ENCODE assay signal across 17 cellular contexts in genomic region chr10:61163403-61163802, GRCh38.
DNase-seq lines count a peak whose midpoint lies in the region; ATAC-seq and TF ChIP-seq lines count a peak whose summit lies in the region.
"Had no signal": no experiment of that assay in that cellular context is flagged by ENCODE, and none has a peak within 500 bp of the region (broad histone marks: within the 10 kb centered on the region; RNA-seq: fewer than 3 reads in every experiment).

No MANE protein-coding gene starts in this region.

- H3K36me3 ChIP-seq in IMR-90 (ENCODE audit: control insufficient read depth, insufficient read depth, low read length) = no peaks in the 10 kb centered on the region
- H3K36me3 ChIP-seq in mammary epithelial cell (ENCODE audit: insufficient read depth, low read length) = no peaks in the 10 kb centered on the region
- no peaks in the 10 kb centered on the region for H3K36me3 ChIP-seq in psoas muscle (ENCODE audit: insufficient read depth in 1 of 2, low read depth in 1 of 2)
- H3K36me3 ChIP-seq in aorta (ENCODE audit: control insufficient read depth in 1 of 2, insufficient read depth in 2 of 2, low read length in 1 of 2) = no peaks in the 10 kb centered on the region
- H3K36me3 ChIP-seq: BE2C had no signal

- no peak overlapping the region for H3K18ac ChIP-seq in IMR-90 (ENCODE audit: low read depth, low read length)

- no peak overlapping the region for H2AK9ac ChIP-seq in IMR-90 (replicated peaks; ENCODE audit: low read depth, low read length, poor library complexity)

- H3K27me3 ChIP-seq in IMR-90 (ENCODE audit: control insufficient read depth, insufficient read depth, low read length) (no peaks in the 10 kb centered on the region), mammary epithelial cell (ENCODE audit: insufficient read depth, low read length) (no peaks in the 10 kb centered on the region), psoas muscle (ENCODE audit: insufficient read depth in 3 of 3, low read length in 2 of 3) (no peaks in the 10 kb centered on the region), dorsolateral prefrontal cortex (no peaks in the 10 kb centered on the region), aorta (ENCODE audit: control insufficient read depth in 1 of 2, insufficient read depth in 2 of 2, low read length in 1 of 2) (no peaks in the 10 kb centered on the region)
- H3K27me3 ChIP-seq: BE2C had no signal

- no CpG with 5 or more reads among the region's 7 CpGs for WGBS in IMR-90 (ENCODE audit: extremely low coverage in 2 of 2, insufficient read length in 1 of 2), 2 experiments
- 85% methylated on average over 7 of the region's 7 CpGs for WGBS in mammary epithelial cell (ENCODE audit: low coverage, missing lambda C conversion rate)
- whole genome bisulfite sequencing in psoas muscle, 3 donors = 30 to 46% (median 32%) methylated on average over 7 of the region's 7 CpGs
- WGBS in aorta, 2 donors = 96% methylated on average over 7 of the region's 7 CpGs

- H3K79me1 ChIP-seq in IMR-90 (ENCODE audit: low read depth in 1 of 2, low read length in 2 of 2) = no peaks in the 10 kb centered on the region

- DNase-seq in IMR-90 (no peak), NCI-H69 (lab: John Stamatoyannopoulos, UW) (peak; percentile 18), mammary epithelial cell (peak; percentile 1), psoas muscle (no peak), hepatic stellate cell (ENCODE audit: low spot score) (no peak), dorsolateral prefrontal cortex (no peak), aorta (no peak)
- DNase-seq: BE2C, EL, GF-D8, Karpas-422, NCI-H1694 treated with DMSO at 0.1 percent for 48 hours, NCI-H2081 treated with DMSO at 0.1 percent for 48 hours, NCI-H226, NCI-H510A treated with DMSO at 0.1 percent for 48 hours, OCI-M1, Right ventricle myocardium superior had no signal

- H3K4me3 ChIP-seq in IMR-90 (ENCODE audit: insufficient read depth, low read depth, low read length) = no peak overlapping the region
- H3K4me3 ChIP-seq in mammary epithelial cell (replicated peaks in 1 of 3; ENCODE audit: insufficient read depth in 1 of 3, low read depth in 2 of 3, low read length in 3 of 3) = no peak overlapping the region
- H3K4me3 ChIP-seq in psoas muscle = peak overlapping the region; percentile 19
- no peak overlapping the region for H3K4me3 ChIP-seq in dorsolateral prefrontal cortex
- H3K4me3 ChIP-seq in aorta (ENCODE audit: low read length in 2 of 2) = no peak overlapping the region

- no peak overlapping the region for H2BK20ac ChIP-seq in IMR-90 (ENCODE audit: low read depth, low read length)

- H2BK5ac ChIP-seq in IMR-90 (ENCODE audit: low read depth, low read length, poor library complexity, severe bottlenecking) = no peak overlapping the region

- no peak overlapping the region for H3K9ac ChIP-seq in IMR-90 (ENCODE audit: low read depth, low read length)
- no peak overlapping the region for H3K9ac ChIP-seq in mammary epithelial cell (ENCODE audit: insufficient read depth, low read length)

- H4K20me1 ChIP-seq in IMR-90 (ENCODE audit: insufficient read depth, low read length) (no peaks in the 10 kb centered on the region), mammary epithelial cell (ENCODE audit: insufficient read depth, low read length) (no peaks in the 10 kb centered on the region)

- no peak overlapping the region for H4K91ac ChIP-seq in IMR-90 (ENCODE audit: insufficient read depth, low read depth, low read length)

- TF ChIP-seq CTCF in IMR-90 (conservative IDR thresholded peaks at IDR 0.05; ENCODE audit: low read depth, low read length) (no peak), mammary epithelial cell (conservative IDR thresholded peaks at IDR 0.05 in 1 of 2, IDR thresholded peaks at IDR 0.05 in 1 of 2; ENCODE audit: extremely low read depth in 1 of 2, insufficient read depth in 1 of 2, low read depth in 1 of 2, low read length in 2 of 2) (no peak), psoas muscle (IDR thresholded peaks at IDR 0.05) (no peak), dorsolateral prefrontal cortex (IDR thresholded peaks at IDR 0.05 in 54 of 56, conservative IDR thresholded peaks at IDR 0.05 in 2 of 56; ENCODE audit: low read depth in 1 of 56, partially characterized antibody in 56 of 56) (no peak)

- H3K56ac ChIP-seq in IMR-90 (ENCODE audit: extremely low read depth, insufficient read depth, low read length) = no peak overlapping the region

- dilution Hi-C loops in IMR-90 (cut with HindIII; ENCODE audit: low sequenced_read_pairs, unreplicated experiment) (no loop called here), mammary epithelial cell (cut with HindIII; ENCODE audit: low sequenced_read_pairs) (no loop called here)

- no peak overlapping the region for H2BK120ac ChIP-seq in IMR-90 (ENCODE audit: low read depth, low read length)

- no peak overlapping the region for H3K23ac ChIP-seq in IMR-90 (ENCODE audit: low read depth, low read length)

- H3K4me2 ChIP-seq in IMR-90 (ENCODE audit: low read depth, low read length) (no peak overlapping the region), mammary epithelial cell (ENCODE audit: insufficient read depth, low read depth, low read length) (no peak overlapping the region)

- in situ Hi-C loops in IMR-90 (cut with MboI; ENCODE audit: low sequenced_read_pairs) = no loop called here
- in situ Hi-C loops in mammary epithelial cell (cut with MboI; ENCODE audit: low sequenced_read_pairs in 2 of 2) = no loop called here

- H4K8ac ChIP-seq in IMR-90 (ENCODE audit: low read depth in 2 of 2, low read length in 2 of 2) = no peak overlapping the region

- H3K4me1 ChIP-seq in IMR-90 (ENCODE audit: control insufficient read depth, insufficient read depth, low read length) (peaks cover 5% of the 10 kb centered on the region), mammary epithelial cell (ENCODE audit: insufficient read depth, low read length) (no peaks in the 10 kb centered on the region), psoas muscle (peaks cover 31% of the 10 kb centered on the region), aorta (ENCODE audit: control insufficient read depth in 1 of 2, insufficient read depth in 2 of 2, low read length in 2 of 2) (peaks cover 2 to 4% of the 10 kb centered on the region in 2 donors)
- H3K4me1 ChIP-seq: BE2C had no signal

- intact Hi-C loops in IMR-90 (cut with micrococcal nuclease) = no loop called here
- intact Hi-C loops in mammary epithelial cell (cut with micrococcal nuclease) = no loop called here
- intact Hi-C loops in psoas muscle (cut with DNase I) = loop anchor here (5.0 to 10.0 kb wide), 2 partner anchors 34 to 279 kb away; no protein-coding TSS in a partner anchor
- intact Hi-C loops in dorsolateral prefrontal cortex (cut with DNase I) = no loop called here
- intact Hi-C loops in aorta (cut with DNase I) = no loop called here

- H3K4ac ChIP-seq in IMR-90 (ENCODE audit: low read depth, low read length) = no peak overlapping the region

- no peak for ATAC-seq in IMR-90 (ENCODE audit: low read depth)
- peak; percentile 79 to 89 (median 88) for ATAC-seq in psoas muscle
- no peak for ATAC-seq in aorta (ENCODE audit: low FRiP score)

- BruUV-seq in IMR-90 (replicated peaks; lab: Mats Ljungman, UMichigan) (no TSS peak), mammary epithelial cell (replicated peaks; lab: Mats Ljungman, UMichigan) (no TSS peak)

- CTCF ChIA-PET in IMR-90 (lab: Yijun Ruan, JAX) = no interaction called here
- CTCF ChIA-PET in mammary epithelial cell (lab: Charles Lee; ENCODE audit: low non-redundant PET) = no interaction called here

- H3K79me2 ChIP-seq in mammary epithelial cell (ENCODE audit: insufficient read depth, low read length) = no peaks in the 10 kb centered on the region

- H2AK5ac ChIP-seq in IMR-90 (ENCODE audit: low read depth, low read length) = no peak overlapping the region

- H4K5ac ChIP-seq in IMR-90 (ENCODE audit: low read depth, low read length) = no peak overlapping the region

- no peak overlapping the region for H3K14ac ChIP-seq in IMR-90 (replicated peaks; ENCODE audit: low read depth, low read length)

- H3K9me3 ChIP-seq in IMR-90 (ENCODE audit: control insufficient read depth, insufficient read depth, low read length) (no peaks in the 10 kb centered on the region), mammary epithelial cell (replicated peaks; ENCODE audit: insufficient read depth, low read length) (no peaks in the 10 kb centered on the region), psoas muscle (peaks cover 9% of the 10 kb centered on the region), aorta (ENCODE audit: control insufficient read depth, low read length) (no peaks in the 10 kb centered on the region)
- H3K9me3 ChIP-seq: BE2C had no signal

- no peaks in the 10 kb centered on the region for H3K9me1 ChIP-seq in IMR-90 (ENCODE audit: insufficient read depth, low read length)

- TF ChIP-seq RAD21 in IMR-90 (IDR thresholded peaks at IDR 0.05; ENCODE audit: low read length) = no peak

- H2AFZ ChIP-seq in IMR-90 (replicated peaks; ENCODE audit: low read length, poor library complexity) (no peak overlapping the region), mammary epithelial cell (ENCODE audit: low read depth, low read length) (no peak overlapping the region)

- H3K27ac ChIP-seq in IMR-90 (ENCODE audit: insufficient read depth, low read length) (no peak overlapping the region), mammary epithelial cell (ENCODE audit: insufficient read depth, low read depth, low read length) (no peak overlapping the region), psoas muscle (peak overlapping the region; percentile 89), dorsolateral prefrontal cortex (no peak overlapping the region), aorta (ENCODE audit: low read depth in 1 of 2, low read length in 2 of 2) (no peak overlapping the region)

- H2BK15ac ChIP-seq in IMR-90 (ENCODE audit: low read depth, low read length) = no peak overlapping the region

- POLR2A ChIA-PET in IMR-90 (lab: Charles Lee; ENCODE audit: unreplicated experiment) = no interaction called here

- no peak for TF ChIP-seq POLR2A in IMR-90 (IDR thresholded peaks at IDR 0.05; ENCODE audit: low read depth, low read length)

TF ChIP-seq in IMR-90, 13 proteins besides CTCF, POLR2A, EP300 and RAD21:
- TF ChIP-seq RFX5 (IDR thresholded peaks at IDR 0.05; ENCODE audit: low read depth, low read length) (no peak), CEBPB (IDR thresholded peaks at IDR 0.05; ENCODE audit: low read depth, low read length) (0 out of 2 replicates have a peak, but pooled peaks have one; percentile 14)

Comparison
In these comparisons a context has a peak if more than half of its experiments do, and no peak if none do; other contexts are left out.
1. ATAC-seq: peak in psoas muscle (4 of 4); none in IMR-90 (single experiment) and aorta (single experiment).
2. DNase-seq: peak in NCI-H69 (single experiment) and mammary epithelial cell (single experiment); none in IMR-90 (single experiment), psoas muscle (0 of 2), hepatic stellate cell (single experiment), dorsolateral prefrontal cortex (0 of 10) and aorta (0 of 2).
3. intact Hi-C loops: an anchor here in psoas muscle (5.0 to 10.0 kb wide); none called in IMR-90, mammary epithelial cell, dorsolateral prefrontal cortex and aorta.